ENCODE assay signal across 23 cellular contexts in the genomic region with DNA sequence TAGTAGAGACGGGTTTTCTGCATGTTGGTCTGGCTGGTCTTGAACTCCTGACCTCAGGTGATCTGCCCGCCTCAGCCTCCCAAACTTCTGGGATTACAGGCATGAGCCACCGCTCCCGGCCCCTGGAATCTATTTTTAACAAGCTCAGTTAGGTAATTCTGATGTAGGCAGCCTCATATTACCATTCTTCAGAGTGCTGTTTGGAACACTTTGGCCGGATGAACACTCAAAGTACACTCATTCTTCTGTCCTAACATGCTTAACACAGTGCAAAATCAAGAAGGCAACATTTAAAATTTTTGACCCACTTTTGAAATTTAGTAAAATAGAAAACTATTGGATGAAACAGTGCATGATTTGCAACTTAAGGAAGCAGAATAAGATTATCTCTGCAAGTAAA.
"Had no signal": no experiment of that assay in that cellular context is flagged by ENCODE, and none has a peak within 500 bp of the region (broad histone marks: within the 10 kb centered on the region; RNA-seq: fewer than 3 reads in every experiment).

No MANE protein-coding gene starts in this region.

- ATAC-seq: mucosa of descending colon; naive thymus-derived CD4-positive, alpha-beta T cell; natural killer cell treated with Interleukin-12 subunit alpha and Interleukin-12 subunit beta and Interleukin-15 and Interleukin-18, amount 100 ng/mL, for 72 hours; right lobe of liver; stimulated activated memory B cell treated with anti-CD40 and anti-IgM and Interleukin-4, amounts not matched to agents 10 μg/mL and 1 μg/mL and 100 μg/mL, for 72 hours; stimulated activated naive CD8-positive, alpha-beta T cell treated with anti-CD3 and anti-CD28 coated beads, Interleukin-15, Interleukin-2, amounts not matched to agents 100 U/mL and 50 U/mL, for 24 hours had no signal

- H3K27ac ChIP-seq: left ventricle myocardium inferior, ovary, right atrium auricular region, right lobe of liver, stomach, testis, thyroid gland, transverse colon, upper lobe of left lung, vagina had no signal

- H3K36me3 ChIP-seq: left ventricle myocardium inferior, ovary, right atrium auricular region, right lobe of liver, stomach, thyroid gland, transverse colon, upper lobe of left lung, vagina had no signal

- H3K9me3 ChIP-seq: left ventricle myocardium inferior, ovary, right atrium auricular region, right lobe of liver, testis, thyroid gland, transverse colon, upper lobe of left lung, vagina had no signal

- H3K4me3 ChIP-seq: left ventricle myocardium inferior, lung, mucosa of descending colon, ovary, right atrium auricular region, right lobe of liver, smooth muscle cell, stomach, testis, thyroid gland, transverse colon, upper lobe of left lung, vagina had no signal

- H3K4me1 ChIP-seq: left ventricle myocardium inferior, right atrium auricular region, right lobe of liver, stomach, testis, thyroid gland, transverse colon, upper lobe of left lung, vagina had no signal

- H3K27me3 ChIP-seq: ovary, right atrium auricular region, right lobe of liver, stomach, testis, thyroid gland, transverse colon, upper lobe of left lung, vagina had no signal

- DNase-seq: islet precursor cell; left ventricle myocardium inferior; midbrain; mucosa of descending colon; naive thymus-derived CD4-positive, alpha-beta T cell; ovary; right lobe of liver; stimulated activated CD4-positive, alpha-beta T cell treated with anti-CD3 and anti-CD28 coated beads, Interleukin-1b, Interleukin-23, amount 100 ng/mL, for 48 hours; stimulated activated CD4-positive, alpha-beta T cell treated with anti-CD3 and anti-CD28 coated beads, Interleukin-2, amount 100 ng/mL, for 48 hours; stimulated activated CD4-positive, alpha-beta T cell treated with anti-CD3 and anti-CD28 coated beads, Interleukin-4, amount 100 ng/mL, for 4 hours; stimulated activated CD8-positive, alpha-beta memory T cell treated with anti-CD3 and anti-CD28 coated beads, Interleukin-4, amount 100 ng/mL, for 48 hours; stimulated activated naive CD8-positive, alpha-beta T cell treated with anti-CD3 and anti-CD28 coated beads, Interleukin-15, Interleukin-2, amounts not matched to agents 100 U/mL and 50 U/mL, for 24 hours; stomach; testis; thyroid gland; transverse colon; upper lobe of left lung had no signal
